Comparison of ENCODE assay signal across 19 cellular contexts in genomic region chr5:137181685-137182084, GRCh38.
DNase-seq lines count a peak whose midpoint lies in the region; TF ChIP-seq lines count a peak whose summit lies in the region.
"Had no signal": no experiment of that assay in that cellular context is flagged by ENCODE, and none has a peak within 500 bp of the region (broad histone marks: within the 10 kb centered on the region; RNA-seq: fewer than 3 reads in every experiment).

No MANE protein-coding gene starts in this region.

- H3K9me3 ChIP-seq in endodermal cell (ENCODE audit: control insufficient read depth, low read length) (no peaks in the 10 kb centered on the region), neural progenitor cell (ENCODE audit: low read depth) (no peaks in the 10 kb centered on the region)
- H3K9me3 ChIP-seq: A549; BLaER1 treated with 17β-estradiol and CSF1 and Interleukin-3, amounts not matched to agents 10 nM and 100 nM had no signal

- peak; percentile 17 to 61 for DNase-seq in NCI-H524 (lab: John Stamatoyannopoulos, UW)
- no peak for DNase-seq in NCI-H524 treated with DMSO at 0.1 percent for 48 hours (lab: John Stamatoyannopoulos, UW)
- DNase-seq in SK-N-DZ (ENCODE audit: low spot score): peak; percentile 88
- no peak for DNase-seq in endodermal cell
- DNase-seq in neural progenitor cell (ENCODE audit: low spot score): no peak
- no peak for DNase-seq in foreskin fibroblast
- DNase-seq in HCEC 1CT: no peak
- DNase-seq in GF-D8 (lab: John Stamatoyannopoulos, UW): no peak
- DNase-seq: Calu3; CD8-positive, alpha-beta T cell; DMS153; DMS79; HFFc6; KG1 had no signal

- H3K9me3 Mint-ChIP-seq in endodermal cell (no peaks in the 10 kb centered on the region), neural progenitor cell (no peaks in the 10 kb centered on the region)
- H3K9me3 Mint-ChIP-seq: CD8-positive, alpha-beta T cell; GM23338; HFFc6 had no signal

- H3K27ac ChIP-seq in endodermal cell (ENCODE audit: low read depth, low read length) (no peak overlapping the region), neural progenitor cell (no peak overlapping the region)
- H3K27ac ChIP-seq: 22Rv1; A549; BLaER1 treated with 17β-estradiol and CSF1 and Interleukin-3, amounts not matched to agents 10 nM and 100 nM had no signal

- H3K4me1 ChIP-seq in endodermal cell (ENCODE audit: control insufficient read depth, insufficient read depth, low read length) (peaks cover 26% of the 10 kb centered on the region), neural progenitor cell (peaks cover 59% of the 10 kb centered on the region)
- H3K4me1 ChIP-seq: A549 had no signal

- peak overlapping the region; percentile 42 for H3K27ac Mint-ChIP-seq in endodermal cell
- no peak overlapping the region for H3K27ac Mint-ChIP-seq in neural progenitor cell
- H3K27ac Mint-ChIP-seq: CD8-positive, alpha-beta T cell; GM23338; HFFc6 had no signal

- H2AFZ ChIP-seq in neural progenitor cell (replicated peaks): no peak overlapping the region
- H2AFZ ChIP-seq: GM23338 had no signal

- no peak overlapping the region for H3K4me3 ChIP-seq in endodermal cell (ENCODE audit: low read length)
- no peak overlapping the region for H3K4me3 ChIP-seq in neural progenitor cell
- no peak overlapping the region for H3K4me3 ChIP-seq in foreskin fibroblast (ENCODE audit: low read depth in 1 of 2, low read length in 2 of 2)
- H3K4me3 ChIP-seq: A549; BLaER1 treated with 17β-estradiol and CSF1 and Interleukin-3, amounts not matched to agents 10 nM and 100 nM; GM12878; GM23338 had no signal

- H3K36me3 ChIP-seq in endodermal cell (ENCODE audit: control insufficient read depth, insufficient read depth, low read length) (no peaks in the 10 kb centered on the region), neural progenitor cell (no peaks in the 10 kb centered on the region)
- H3K36me3 ChIP-seq: BLaER1 treated with 17β-estradiol and CSF1 and Interleukin-3, amounts not matched to agents 10 nM and 100 nM had no signal

- H4K20me1 ChIP-seq in neural progenitor cell (ENCODE audit: low read depth): no peaks in the 10 kb centered on the region
- H4K20me1 ChIP-seq: BLaER1 treated with 17β-estradiol and CSF1 and Interleukin-3, amounts not matched to agents 10 nM and 100 nM had no signal

- H3K4me3 Mint-ChIP-seq in endodermal cell: no peak overlapping the region
- H3K4me3 Mint-ChIP-seq in neural progenitor cell: no peak overlapping the region
- H3K4me3 Mint-ChIP-seq: CD8-positive, alpha-beta T cell; GM23338; HFFc6 had no signal

- H3K9ac ChIP-seq in endodermal cell (ENCODE audit: extremely low read depth, low read length, poor library complexity, severe bottlenecking): no peak overlapping the region
- H3K9ac ChIP-seq in neural progenitor cell: no peak overlapping the region
- H3K9ac ChIP-seq: BLaER1 treated with 17β-estradiol and CSF1 and Interleukin-3, amounts not matched to agents 10 nM and 100 nM had no signal

- H3K36me3 Mint-ChIP-seq in endodermal cell (ENCODE audit: low read depth) (no peaks in the 10 kb centered on the region), neural progenitor cell (no peaks in the 10 kb centered on the region)
- H3K36me3 Mint-ChIP-seq: CD8-positive, alpha-beta T cell had no signal

- H3K27me3 Mint-ChIP-seq in endodermal cell (ENCODE audit: insufficient read depth) (peaks cover 9% of the 10 kb centered on the region), neural progenitor cell (ENCODE audit: insufficient read depth, low read depth) (peaks cover 7% of the 10 kb centered on the region)

- no peak for TF ChIP-seq CTCF in endodermal cell (conservative IDR thresholded peaks at IDR 0.05)
- TF ChIP-seq CTCF in neural progenitor cell (IDR thresholded peaks at IDR 0.05): no peak
- TF ChIP-seq CTCF in foreskin fibroblast (IDR thresholded peaks at IDR 0.05; ENCODE audit: low read depth, low read length): no peak

- H3K4me1 Mint-ChIP-seq in endodermal cell: peaks cover 73% of the 10 kb centered on the region
- peaks cover 36% of the 10 kb centered on the region for H3K4me1 Mint-ChIP-seq in neural progenitor cell

- H3K4me2 ChIP-seq in neural progenitor cell: peak overlapping the region; percentile 10
- H3K4me2 ChIP-seq: A549, GM23338 had no signal

- H3K27me3 ChIP-seq in endodermal cell (ENCODE audit: control insufficient read depth, insufficient read depth, low read length, poor library complexity, severe bottlenecking) (no peaks in the 10 kb centered on the region), neural progenitor cell (no peaks in the 10 kb centered on the region)
- H3K27me3 ChIP-seq: BLaER1 treated with 17β-estradiol and CSF1 and Interleukin-3, amounts not matched to agents 10 nM and 100 nM had no signal

- no peaks in the 10 kb centered on the region for H3K79me2 ChIP-seq in neural progenitor cell (ENCODE audit: low read depth)

- H3F3A ChIP-seq in neural progenitor cell (ENCODE audit: low read depth): peaks cover 8% of the 10 kb centered on the region

- 48% methylated on average over 1 of the region's 1 CpG; no CpG with 5 or more reads in 1 of the 2 experiments for WGBS in endodermal cell (ENCODE audit: insufficient coverage in 1 of 2, insufficient read length in 1 of 2), 2 experiments

Comparison
In these comparisons a context has a peak if more than half of its experiments do, and no peak if none do; other contexts are left out.
1. DNase-seq: peak in NCI-H524 (2 of 2) and SK-N-DZ (single experiment); none in NCI-H524 treated with DMSO at 0.1 percent for 48 hours (single experiment), endodermal cell (single experiment), neural progenitor cell (single experiment), foreskin fibroblast (0 of 2), HCEC 1CT (single experiment) and GF-D8 (single experiment).